Comparison of ENCODE assay signal across 29 cellular contexts in genomic region chr7:64101126-64101942, GRCh38. TPM values are rescaled to one million over a fixed set of nuclear protein-coding genes. Genes with fewer than 3 reads are reported as not detected.
"Had no signal": no experiment of that assay in that cellular context is flagged by ENCODE, and none has a peak within 500 bp of the region (broad histone marks: within the 10 kb centered on the region; RNA-seq: fewer than 3 reads in every experiment).

No MANE protein-coding gene starts in this region.

- ATAC-seq: effector memory CD8-positive, alpha-beta T cell; gastrocnemius medialis; left lung; naive thymus-derived CD8-positive, alpha-beta T cell had no signal

- H3K79me2 ChIP-seq: hepatocyte had no signal

- H3K27ac Mint-ChIP-seq: effector memory CD8-positive, alpha-beta T cell; mesothelial cell of epicardium; naive thymus-derived CD8-positive, alpha-beta T cell; nephron progenitor cell; stimulated activated naive CD8-positive, alpha-beta T cell treated with anti-CD3 and anti-CD28 coated beads, Interleukin-15, amount 100 ng/mL, for 72 hours had no signal

- H2AFZ ChIP-seq: hepatocyte had no signal

- H3K4me3 ChIP-seq: coronary artery, esophagus squamous epithelium, gastrocnemius medialis, hepatocyte, left lung, ovary, right lobe of liver, smooth muscle cell, suprapubic skin, transverse colon had no signal

- H3K4me2 ChIP-seq: hepatocyte, smooth muscle cell had no signal

- DNase-seq: dermis blood vessel endothelial cell; effector memory CD8-positive, alpha-beta T cell; erythroblast; esophagus squamous epithelium; gastrocnemius medialis; kidney; left lung; mesenchymal stem cell; naive thymus-derived CD8-positive, alpha-beta T cell; nephron progenitor cell; nucleus accumbens; ovary; retina; right lobe of liver; stimulated activated CD4-positive, alpha-beta T cell treated with anti-CD3 and anti-CD28 coated beads, Interleukin-12 subunit alpha, Interleukin-12 subunit beta, amount 100 ng/mL, for 4 hours; stimulated activated CD4-positive, alpha-beta T cell treated with anti-CD3 and anti-CD28 coated beads, Interleukin-1b, Interleukin-23, amount 100 ng/mL, for 48 hours; stimulated activated CD4-positive, alpha-beta T cell treated with anti-CD3 and anti-CD28 coated beads, Interleukin-4, amount 100 ng/mL, for 1 hour; stimulated activated CD8-positive, alpha-beta memory T cell treated with anti-CD3 and anti-CD28 coated beads, Interleukin-4, amount 100 ng/mL, for 48 hours; stimulated activated naive CD4-positive, alpha-beta T cell; stimulated activated naive CD8-positive, alpha-beta T cell treated with anti-CD3 and anti-CD28 coated beads, Interleukin-15, amount 100 ng/mL, for 72 hours; transverse colon had no signal

- H3K4me1 Mint-ChIP-seq: central memory CD8-positive, alpha-beta T cell; mesothelial cell of epicardium; nephron progenitor cell; stimulated activated naive CD8-positive, alpha-beta T cell treated with anti-CD3 and anti-CD28 coated beads, Interleukin-15, amount 100 ng/mL, for 72 hours had no signal

- H3K27me3 ChIP-seq: esophagus squamous epithelium, gastrocnemius medialis, hepatocyte, left lung, ovary, right lobe of liver, suprapubic skin, transverse colon had no signal

- H3K36me3 ChIP-seq: esophagus squamous epithelium, gastrocnemius medialis, left lung, ovary, right lobe of liver, suprapubic skin, transverse colon had no signal

- H3K9me3 ChIP-seq: right lobe of liver had no signal

- H3K4me1 ChIP-seq: esophagus squamous epithelium, gastrocnemius medialis, left lung, right lobe of liver, suprapubic skin, transverse colon had no signal

- H3K27ac ChIP-seq: coronary artery, esophagus squamous epithelium, gastrocnemius medialis, hepatocyte, left lung, ovary, right lobe of liver, suprapubic skin, transverse colon had no signal

- H3K27me3 Mint-ChIP-seq: central memory CD8-positive, alpha-beta T cell; effector memory CD8-positive, alpha-beta T cell; naive thymus-derived CD8-positive, alpha-beta T cell; stimulated activated naive CD8-positive, alpha-beta T cell treated with anti-CD3 and anti-CD28 coated beads, Interleukin-15, amount 100 ng/mL, for 72 hours had no signal

- H3K4me3 Mint-ChIP-seq: central memory CD8-positive, alpha-beta T cell; effector memory CD8-positive, alpha-beta T cell; mesothelial cell of epicardium; naive thymus-derived CD8-positive, alpha-beta T cell; nephron progenitor cell; stimulated activated naive CD8-positive, alpha-beta T cell treated with anti-CD3 and anti-CD28 coated beads, Interleukin-15, amount 100 ng/mL, for 72 hours had no signal

RNA-seq across cellular contexts. Expression of gene ZNF727, which starts 56.1 kb away (rescaled TPM):
- total RNA-seq: glomerular endothelial cell, hepatocyte, mesothelial cell of epicardium, pulmonary artery endothelial cell, smooth muscle cell had no signal
- polyA plus RNA-seq: hepatocyte, smooth muscle cell had no signal
